ENCODE assay signal across 11 cellular contexts in genomic region chr5:103340717-103341397, GRCh38.
DNase-seq lines count a peak whose midpoint lies in the region; ATAC-seq and TF ChIP-seq lines count a peak whose summit lies in the region.
"Had no signal": no experiment of that assay in that cellular context is flagged by ENCODE, and none has a peak within 500 bp of the region (broad histone marks: within the 10 kb centered on the region; RNA-seq: fewer than 3 reads in every experiment).

No MANE protein-coding gene starts in this region.

- no peaks in the 10 kb centered on the region for H3K9me3 ChIP-seq in PC-3 (ENCODE audit: low read length)

- TF ChIP-seq CTCF in PC-3 (conservative IDR thresholded peaks at IDR 0.05; ENCODE audit: low read depth, low read length) (no peak), CD14-positive monocyte (IDR thresholded peaks at IDR 0.05) (no peak)

- H3K27me3 Mint-ChIP-seq in CD14-positive monocyte (ENCODE audit: low read depth in 3 of 3), result no peaks in the 10 kb centered on the region

- CTCF ChIA-PET in PC-3 (lab: Charles Lee), result no interaction called here

- DNase-seq in CMK (ENCODE audit: low read depth) (peak; percentile 5), GM19240 (ENCODE audit: insufficient read length, low spot score) (peak; percentile 29), PC-3 (peak; percentile 48), retina (no peak), NCI-H69 (lab: John Stamatoyannopoulos, UW) (no peak), CD14-positive monocyte (ENCODE audit: low spot score) (no peak)
- no peak for DNase-seq in stimulated activated naive CD4-positive, alpha-beta T cell (lab: John Stamatoyannopoulos, UW)
- DNase-seq: activated effector memory CD4-positive, alpha-beta T cell treated with anti-CD3 and anti-CD28 coated beads, Interleukin-2, amount 50 U/mL, for 16 hours; CD4-positive, alpha-beta memory T cell; nephron progenitor cell had no signal

- no peaks in the 10 kb centered on the region for H3F3A ChIP-seq in PC-3 (ENCODE audit: low read length, unreplicated experiment)

- H3K36me3 ChIP-seq in PC-3 (ENCODE audit: low read depth, low read length), result no peaks in the 10 kb centered on the region

- no peaks in the 10 kb centered on the region for H4K20me1 ChIP-seq in PC-3 (ENCODE audit: low read length)

- H3K4me2 ChIP-seq in PC-3 (ENCODE audit: low read length), result peak overlapping the region; percentile 7

- H3K9ac ChIP-seq in PC-3 (ENCODE audit: low read length), result no peak overlapping the region

- H3K36me3 Mint-ChIP-seq in CD14-positive monocyte, result no peaks in the 10 kb centered on the region
- H3K36me3 Mint-ChIP-seq: CD4-positive, alpha-beta memory T cell had no signal

- H3K9me3 Mint-ChIP-seq in CD14-positive monocyte, result peaks cover 0 to 3% (median 0%) of the 10 kb centered on the region in 7 donors

- no peak overlapping the region for H3K27ac ChIP-seq in PC-3 (ENCODE audit: low read length)

- no peaks in the 10 kb centered on the region for H3K4me1 Mint-ChIP-seq in CD14-positive monocyte
- H3K4me1 Mint-ChIP-seq: nephron progenitor cell had no signal

- ATAC-seq in HG02938 (IDR thresholded peaks at IDR 0.05; ENCODE audit: unreplicated experiment) (peak; percentile 99), PC-3 (peak; percentile 74)

- no peaks in the 10 kb centered on the region for H3K9me2 ChIP-seq in PC-3 (replicated peaks; ENCODE audit: low read length)

- no peak overlapping the region for H3K4me3 Mint-ChIP-seq in CD14-positive monocyte
- H3K4me3 Mint-ChIP-seq: CD4-positive, alpha-beta memory T cell; nephron progenitor cell had no signal

- no peak overlapping the region for H3K27ac Mint-ChIP-seq in CD14-positive monocyte
- H3K27ac Mint-ChIP-seq: CD4-positive, alpha-beta memory T cell; nephron progenitor cell had no signal

- no peaks in the 10 kb centered on the region for H3K27me3 ChIP-seq in PC-3 (ENCODE audit: low read length)

- H3K4me1 ChIP-seq in PC-3 (ENCODE audit: insufficient read depth, low read length), result peaks cover 5% of the 10 kb centered on the region; the same call in 1 of the 2 replicates

- H3K4me3 ChIP-seq in PC-3 (ENCODE audit: low read length), result no peak overlapping the region

- BruUV-seq in PC-3 (replicated peaks; lab: Mats Ljungman, UMichigan), result no TSS peak

- intact Hi-C loops in PC-3 (cut with micrococcal nuclease) (no loop called here), CD14-positive monocyte (cut with micrococcal nuclease) (no loop called here)

- H2AFZ ChIP-seq in PC-3 (ENCODE audit: low read length), result peak overlapping the region; percentile 51

- no peaks in the 10 kb centered on the region for H3K79me2 ChIP-seq in PC-3 (ENCODE audit: low read length)

- POLR2A ChIA-PET in PC-3 (lab: Charles Lee; ENCODE audit: unreplicated experiment), result interaction anchor here (0.5 kb wide), 1 partner anchor 12 kb away, joined by 3 read pairs; no protein-coding TSS in a partner anchor

Comparison
In these comparisons a context has a peak if more than half of its experiments do, and no peak if none do; other contexts are left out.
1. DNase-seq: peak in CMK (single experiment), GM19240 (single experiment) and PC-3 (single experiment); none in stimulated activated naive CD4-positive, alpha-beta T cell (0 of 6), retina (single experiment), NCI-H69 (single experiment) and CD14-positive monocyte (single experiment).